9 cellular contexts compared by ENCODE assay signal in the genomic region with DNA sequence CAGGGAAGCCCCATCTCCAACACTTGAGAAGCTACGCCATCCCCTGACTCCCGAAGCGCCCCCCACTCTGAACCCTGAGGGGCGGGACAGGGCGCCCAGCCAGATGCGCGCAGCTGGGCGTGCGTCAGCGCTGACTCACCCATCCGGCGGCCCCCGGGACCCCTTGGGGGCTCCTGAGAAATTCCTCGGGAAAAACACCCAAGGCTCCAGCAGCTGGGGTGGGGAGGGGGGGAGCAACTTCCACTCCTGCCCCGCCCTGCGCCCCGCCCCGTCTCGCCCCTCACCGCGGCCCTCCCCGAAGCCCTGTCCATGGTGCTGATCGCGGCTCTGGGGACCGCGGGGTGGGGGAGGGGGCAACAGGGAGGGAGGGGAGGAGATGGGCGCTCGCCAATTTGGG. TPM values are rescaled to one million over a fixed set of nuclear protein-coding genes. Genes with fewer than 3 reads are reported as not detected.
A peak's percentile ranks its signal among the peaks of the same experiment; 100 is the strongest.
DNase-seq lines count a peak whose midpoint lies in the region; ATAC-seq and TF ChIP-seq lines count a peak whose summit lies in the region.
"Had no signal": no experiment of that assay in that cellular context is flagged by ENCODE, and none has a peak within 500 bp of the region (broad histone marks: within the 10 kb centered on the region; RNA-seq: fewer than 3 reads in every experiment).

No MANE protein-coding gene starts in this region.

- TF ChIP-seq POLR2A in tibial nerve (IDR thresholded peaks at IDR 0.05), result no peak

- no peak for ATAC-seq in lung (ENCODE audit: insufficient read depth, low FRiP score)
- no peak for ATAC-seq in GM18517 (IDR thresholded peaks at IDR 0.05; ENCODE audit: unreplicated experiment)
- ATAC-seq in HG02981 (IDR thresholded peaks at IDR 0.05; ENCODE audit: unreplicated experiment), result no peak

- peaks cover 5% of the 10 kb centered on the region for H3K36me3 Mint-ChIP-seq in glutamatergic neuron (ENCODE audit: unreplicated experiment)

- H3K36me3 ChIP-seq in lung (ENCODE audit: control insufficient read depth in 2 of 2, insufficient read depth in 2 of 2, low read length in 2 of 2) (no peaks in the 10 kb centered on the region), tibial nerve (peaks cover 0 to 14% (median 0%) of the 10 kb centered on the region in 3 donors)

- H3K4me3 ChIP-seq in lung (no peak overlapping the region), tibial nerve (peak overlapping the region; percentile 51 to 80 (median 61))

- H3K27ac Mint-ChIP-seq in glutamatergic neuron (ENCODE audit: unreplicated experiment), result no peak overlapping the region
- H3K27ac Mint-ChIP-seq: activated naive CD8-positive, alpha-beta T cell had no signal

- H3K27me3 ChIP-seq in lung (ENCODE audit: control insufficient read depth, insufficient read depth) (peaks cover 4% of the 10 kb centered on the region), tibial nerve (peaks cover 0 to 11% of the 10 kb centered on the region in 2 donors)

- TF ChIP-seq EP300 in tibial nerve (IDR thresholded peaks at IDR 0.05), result peak in 1 of 2 donors; percentile 23

- WGBS in lung, 2 donors, result 2 to 6% methylated on average over 20 to 28 of the region's 28 CpGs
- WGBS in tibial nerve, 2 donors, result 1 to 2% methylated on average over 14 to 17 of the region's 28 CpGs

- H3K9me3 ChIP-seq in lung (ENCODE audit: control insufficient read depth in 2 of 2, insufficient read depth in 1 of 2, low read length in 1 of 2), result peaks cover 0 to 6% of the 10 kb centered on the region in 2 donors
- no peaks in the 10 kb centered on the region for H3K9me3 ChIP-seq in tibial nerve

- TF ChIP-seq CTCF in lung (IDR thresholded peaks at IDR 0.05; ENCODE audit: control extremely low read depth, extremely low read depth) (no peak), tibial nerve (IDR thresholded peaks at IDR 0.05) (no peak), glutamatergic neuron (IDR thresholded peaks at IDR 0.05; ENCODE audit: partially characterized antibody, unreplicated experiment) (no peak)

- peaks cover 19% of the 10 kb centered on the region for H3K9me3 Mint-ChIP-seq in glutamatergic neuron (ENCODE audit: unreplicated experiment)

- H3K27ac ChIP-seq in lung (ENCODE audit: low read depth in 1 of 2, low read length in 1 of 2) (peak overlapping the region in 1 of 2 donors; percentile 26), tibial nerve (peak overlapping the region; percentile 50 to 91 (median 80))

- H3K4me1 ChIP-seq in lung (ENCODE audit: control insufficient read depth in 2 of 2, insufficient read depth in 2 of 2, low read length in 2 of 2) (peaks cover 0 to 15% of the 10 kb centered on the region in 2 donors), tibial nerve (peaks cover 3 to 85% (median 34%) of the 10 kb centered on the region in 4 donors)

- peaks cover 41% of the 10 kb centered on the region for H3K27me3 Mint-ChIP-seq in glutamatergic neuron (ENCODE audit: unreplicated experiment)

- H3K4me3 Mint-ChIP-seq in glutamatergic neuron (ENCODE audit: unreplicated experiment), result no peak overlapping the region

- H3K4me1 Mint-ChIP-seq in glutamatergic neuron (ENCODE audit: low read depth, unreplicated experiment), result peaks cover 10% of the 10 kb centered on the region

- DNase-seq in COLO829 (ENCODE audit: low spot score) (peak; percentile 59), T follicular helper cell (ENCODE audit: low read depth) (peak; percentile 20), dermis blood vessel endothelial cell (peak; percentile 47), lung (ENCODE audit: low spot score) (peak; percentile 32), tibial nerve (ENCODE audit: low spot score in 2 of 2) (peak; percentile 44 to 67), glutamatergic neuron (no peak)

RNA-seq across cellular contexts. Expression of a gene that starts 1.0 kb away (rescaled TPM):
- total RNA-seq in dermis blood vessel endothelial cell, result 0.23 and 0.68 TPM in 2 replicates
- 10 to 100 TPM; 10.3 to 15.1 TPM for total RNA-seq in lung
- 10 to 100 TPM in 1 of 2 donors, 1 to 10 TPM in 1; 8.4 to 10.7 TPM for polyA plus RNA-seq in lung
- total RNA-seq in tibial nerve, result 100 to 1,000 TPM in 1 of 4 donors, 10 to 100 TPM in 3; 41.3 to 102 (median 56.3) TPM
- total RNA-seq in glutamatergic neuron (ENCODE audit: unreplicated experiment), result 0.10 TPM

RNA-seq across cellular contexts. Expression of a gene that starts 4.0 kb away (rescaled TPM):
- total RNA-seq in dermis blood vessel endothelial cell (not detected in 2 replicates), lung (not detected), tibial nerve (not detected), glutamatergic neuron (ENCODE audit: unreplicated experiment) (not detected)
- not detected for polyA plus RNA-seq in lung
